In the genomic region with DNA sequence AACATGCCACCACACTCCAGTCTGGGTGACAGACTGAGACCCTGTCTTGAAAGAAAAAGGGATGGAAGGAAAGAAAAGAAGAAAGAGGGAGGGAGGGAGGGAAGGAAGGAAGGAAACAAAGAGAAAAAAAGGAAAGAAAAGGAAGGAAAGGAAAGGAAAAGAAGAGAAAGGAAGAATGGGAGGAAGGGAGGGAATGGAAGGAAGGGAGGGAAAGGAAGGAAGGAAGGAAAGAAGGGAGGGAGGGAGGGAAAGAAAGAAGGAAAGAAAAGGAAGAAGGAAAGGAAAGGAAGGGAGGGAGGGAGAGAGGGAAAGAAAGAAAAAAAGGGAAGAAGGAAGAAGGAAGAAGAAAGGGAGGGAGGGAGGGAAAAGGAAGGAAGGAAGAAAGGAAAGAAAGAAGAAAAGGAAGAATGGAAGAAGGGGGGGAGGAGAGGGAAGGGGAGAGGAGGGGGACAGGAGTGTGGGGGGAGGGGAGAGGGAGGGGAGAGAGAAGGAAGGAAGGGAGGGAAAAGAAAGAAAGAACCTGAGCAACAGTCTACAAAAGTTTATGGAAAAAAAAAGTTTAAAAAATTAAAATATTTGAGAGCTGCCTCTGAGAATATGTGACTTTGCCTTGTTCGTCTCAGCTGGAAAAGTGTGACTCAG, we compare ENCODE assay signal across 10 cellular contexts. TPM values are rescaled to one million over a fixed set of nuclear protein-coding genes. Genes with fewer than 3 reads are reported as not detected.
DNase-seq lines count a peak whose midpoint lies in the region; ATAC-seq and TF ChIP-seq lines count a peak whose summit lies in the region.
"Had no signal": no experiment of that assay in that cellular context is flagged by ENCODE, and none has a peak within 500 bp of the region (broad histone marks: within the 10 kb centered on the region; RNA-seq: fewer than 3 reads in every experiment).

No MANE protein-coding gene starts in this region.

- H2BK15ac ChIP-seq in mesendoderm (replicated peaks; ENCODE audit: low read depth) = no peak overlapping the region

- no peaks in the 10 kb centered on the region for H3K27me3 ChIP-seq in mesendoderm (ENCODE audit: insufficient read depth, low read length, poor library complexity)

- H3K4ac ChIP-seq in mesendoderm (ENCODE audit: low read depth, low read length) = peak overlapping the region; percentile 45

- peak overlapping the region; percentile 89 for H3K18ac ChIP-seq in mesendoderm (ENCODE audit: low read length)

- H3K79me2 ChIP-seq in mesendoderm (ENCODE audit: control insufficient read depth, insufficient read depth, low read length) = no peaks in the 10 kb centered on the region

- H2AK5ac ChIP-seq in mesendoderm (ENCODE audit: low read length) = peak overlapping the region; percentile 68

- no peaks in the 10 kb centered on the region for H3K36me3 Mint-ChIP-seq in activated T-cell treated with anti-CD3 and anti-CD28 coated beads, Interleukin-2, amount 50 U/mL, for 72 hours (ENCODE audit: insufficient read depth in 2 of 2)
- peaks cover 9% of the 10 kb centered on the region for H3K36me3 Mint-ChIP-seq in MCF 10A (ENCODE audit: insufficient read depth, unreplicated experiment)
- H3K36me3 Mint-ChIP-seq in type B pancreatic cell = peaks cover 7% of the 10 kb centered on the region

- no TSS peak for BruUV-seq in MCF 10A (replicated peaks; lab: Mats Ljungman, UMichigan)

- no peaks in the 10 kb centered on the region for H3K27me3 Mint-ChIP-seq in activated T-cell treated with anti-CD3 and anti-CD28 coated beads, Interleukin-2, amount 50 U/mL, for 72 hours (ENCODE audit: low read depth)
- H3K27me3 Mint-ChIP-seq in MCF 10A (ENCODE audit: insufficient read depth, unreplicated experiment) (no peaks in the 10 kb centered on the region), type B pancreatic cell (no peaks in the 10 kb centered on the region)
- H3K27me3 Mint-ChIP-seq: stimulated activated naive CD8-positive, alpha-beta T cell treated with anti-CD3 and anti-CD28 coated beads, Interleukin-15, amount 100 ng/mL, for 72 hours had no signal

- intact Hi-C loops in MCF 10A (cut with micrococcal nuclease) = loop anchor here (1.0 kb wide), 2 partner anchors 15 to 22 kb away; no protein-coding TSS in a partner anchor

- no peak overlapping the region for H3K4me3 ChIP-seq in mesendoderm (ENCODE audit: low read length)

- peaks cover 53% of the 10 kb centered on the region for H3K4me1 Mint-ChIP-seq in activated T-cell treated with anti-CD3 and anti-CD28 coated beads, Interleukin-2, amount 50 U/mL, for 72 hours (ENCODE audit: low read depth)
- H3K4me1 Mint-ChIP-seq in MCF 10A (ENCODE audit: insufficient read depth, unreplicated experiment) (peaks cover 48% of the 10 kb centered on the region), type B pancreatic cell (ENCODE audit: unreplicated experiment) (peaks cover 39% of the 10 kb centered on the region)

- H3K27ac Mint-ChIP-seq in activated T-cell treated with anti-CD3 and anti-CD28 coated beads, Interleukin-2, amount 50 U/mL, for 72 hours = peak overlapping the region; percentile 58
- H3K27ac Mint-ChIP-seq in MCF 10A (ENCODE audit: low read depth, unreplicated experiment) (peak overlapping the region; percentile 91), type B pancreatic cell (peak overlapping the region; percentile 91)
- H3K27ac Mint-ChIP-seq: stimulated activated naive CD8-positive, alpha-beta T cell treated with anti-CD3 and anti-CD28 coated beads, Interleukin-15, amount 100 ng/mL, for 72 hours; T-helper 1 cell treated with Interleukin-12 subunit alpha and Interleukin-12 subunit beta and Interleukin-4 antibody, amounts not matched to agents 30 μg/mL and 1 μg/mL, for 36 hours had no signal

- no peaks in the 10 kb centered on the region for H3K79me1 ChIP-seq in mesendoderm (ENCODE audit: low read length)

- H3K4me1 ChIP-seq in mesendoderm (ENCODE audit: control insufficient read depth, low read depth, low read length) = peaks cover 11% of the 10 kb centered on the region

- TF ChIP-seq CTCF in MCF 10A (IDR thresholded peaks at IDR 0.05; ENCODE audit: unreplicated experiment) (no peak), type B pancreatic cell (conservative IDR thresholded peaks at IDR 0.05) (no peak)

- H3K9me3 Mint-ChIP-seq in activated T-cell treated with anti-CD3 and anti-CD28 coated beads, Interleukin-2, amount 50 U/mL, for 72 hours = no peaks in the 10 kb centered on the region
- H3K9me3 Mint-ChIP-seq in MCF 10A (ENCODE audit: unreplicated experiment) (no peaks in the 10 kb centered on the region), type B pancreatic cell (no peaks in the 10 kb centered on the region)
- H3K9me3 Mint-ChIP-seq: stimulated activated naive CD8-positive, alpha-beta T cell treated with anti-CD3 and anti-CD28 coated beads, Interleukin-15, amount 100 ng/mL, for 72 hours; T-helper 1 cell treated with Interleukin-12 subunit alpha and Interleukin-12 subunit beta and Interleukin-4 antibody, amounts not matched to agents 30 μg/mL and 1 μg/mL, for 36 hours had no signal

- WGBS in mesendoderm (ENCODE audit: extremely low coverage, insufficient coverage, low lambda C conversion rate) = no CpG with 5 or more reads among the region's 1 CpG

- peak overlapping the region; percentile 60 for H4K5ac ChIP-seq in mesendoderm (ENCODE audit: low read length)

- H3K27ac ChIP-seq in mesendoderm (ENCODE audit: low read depth, low read length) = peak overlapping the region; percentile 18

- no peak overlapping the region for H2BK120ac ChIP-seq in mesendoderm (ENCODE audit: low read depth, low read length)

- no peak for DNase-seq in activated T-cell treated with anti-CD3 and anti-CD28 coated beads, Interleukin-2, amount 50 U/mL, for 72 hours
- DNase-seq in activated T-cell treated with anti-CD3 and anti-CD28 coated beads for 4 hours (no peak), MCF 10A (ENCODE audit: unreplicated experiment) (no peak), mesendoderm (no peak), type B pancreatic cell (ENCODE audit: extremely low spot score, unreplicated experiment) (no peak), SHP77 treated with DMSO at 0.1 percent for 48 hours (lab: John Stamatoyannopoulos, UW) (no peak)
- DNase-seq: stimulated activated naive CD8-positive, alpha-beta T cell treated with anti-CD3 and anti-CD28 coated beads, Interleukin-15, amount 100 ng/mL, for 72 hours had no signal

- peak overlapping the region; percentile 62 for H3K4me2 ChIP-seq in mesendoderm (ENCODE audit: low read length)

- CTCF ChIA-PET in MCF 10A (lab: Yijun Ruan, JAX) = interaction anchor here (0.7 to 38.8 kb wide), 6 partner anchors 9 to 84 kb away, joined by 3 to 1125 read pairs (median 7); partner anchors contain the start of gene PIK3C2B

- peak overlapping the region; percentile 25 to 72 for H3K4me3 Mint-ChIP-seq in activated T-cell treated with anti-CD3 and anti-CD28 coated beads, Interleukin-2, amount 50 U/mL, for 72 hours
- H3K4me3 Mint-ChIP-seq in MCF 10A (ENCODE audit: unreplicated experiment) (peak overlapping the region; percentile 65), type B pancreatic cell (no peak overlapping the region)
- H3K4me3 Mint-ChIP-seq: T-helper 1 cell treated with Interleukin-12 subunit alpha and Interleukin-12 subunit beta and Interleukin-4 antibody, amounts not matched to agents 30 μg/mL and 1 μg/mL, for 36 hours had no signal

- H3K56ac ChIP-seq in mesendoderm (ENCODE audit: low read length) = peak overlapping the region; percentile 93

- H3K36me3 ChIP-seq in mesendoderm (ENCODE audit: control insufficient read depth, insufficient read depth, low read length) = no peaks in the 10 kb centered on the region

- no peak for ATAC-seq in activated T-cell treated with anti-CD3 and anti-CD28 coated beads, Interleukin-2, amount 50 U/mL, for 72 hours (replicated peaks in 1 of 2)
- ATAC-seq in HG02610 (IDR thresholded peaks at IDR 0.05; ENCODE audit: unreplicated experiment) (no peak), HG02870 (IDR thresholded peaks at IDR 0.05; ENCODE audit: unreplicated experiment) (no peak)

- peak overlapping the region; percentile 57 for H3K9ac ChIP-seq in mesendoderm (ENCODE audit: low read length)

- H4K8ac ChIP-seq in mesendoderm (ENCODE audit: low read depth, low read length) = no peak overlapping the region

- H3K23ac ChIP-seq in mesendoderm (ENCODE audit: low read length) = no peak overlapping the region

- peak overlapping the region; percentile 98 for H2BK5ac ChIP-seq in mesendoderm (ENCODE audit: low read length)

- POLR2A ChIA-PET in MCF 10A (lab: Yijun Ruan, JAX) = interaction anchor here (0.6 to 6.6 kb wide), 29 partner anchors 9 to 1422 kb away, joined by 3 to 150 read pairs (median 7); partner anchors contain the start of genes MDM4, PIK3C2B, SNRPE and SOX13

RNA-seq across cellular contexts. Expression of gene PPP1R15B, which starts 5.1 kb away (rescaled TPM):
- 10 to 100 TPM; 82.9 to 94.2 TPM for total RNA-seq in activated T-cell treated with anti-CD3 and anti-CD28 coated beads, Interleukin-2, amount 50 U/mL, for 72 hours
- 86.0 and 94.8 TPM in 2 replicates for total RNA-seq in MCF 10A (2022)
- polyA plus RNA-seq in mesendoderm (2013, experiment 1 of 2) = 26.9 TPM
- 25.4 TPM for polyA plus RNA-seq in mesendoderm (2013, experiment 2 of 2)
- 43.3 and 48.9 TPM in 2 replicates for total RNA-seq in type B pancreatic cell (ENCODE audit: low replicate concordance)

RNA-seq across cellular contexts. Expression of gene PLEKHA6, which starts 57.0 kb away (rescaled TPM):
- total RNA-seq in activated T-cell treated with anti-CD3 and anti-CD28 coated beads, Interleukin-2, amount 50 U/mL, for 72 hours = 1 to 10 TPM in 1 of 2 donors, under 1 TPM in 1; 0.31 to 3.4 TPM
- 65.9 and 75.9 TPM in 2 replicates for total RNA-seq in MCF 10A (2022)
- polyA plus RNA-seq in mesendoderm (2013, experiment 1 of 2) = 1.3 TPM
- 1.2 TPM for polyA plus RNA-seq in mesendoderm (2013, experiment 2 of 2)
- total RNA-seq in type B pancreatic cell (ENCODE audit: low replicate concordance) = 37.8 and 63.1 TPM in 2 replicates
